Comparison of ENCODE assay signal across 1 cellular context in genomic region chr9:83920469-83920941, GRCh38.
TF ChIP-seq lines count a peak whose summit lies in the region.

No MANE protein-coding gene starts in this region.

TF ChIP-seq in K562, 482 proteins besides CTCF, POLR2A, EP300 and RAD21 (continued from another document):
- TF ChIP-seq BRF2 (IDR thresholded peaks at IDR 0.05; ENCODE audit: borderline replicate concordance, insufficient read depth, insufficient read length) (no peak), ESRRA (IDR thresholded peaks at IDR 0.05; ENCODE audit: borderline replicate concordance, low read depth) (no peak), ZNF282 (CRISPR knock-in tag; IDR thresholded peaks at IDR 0.05) (no peak), MTA3 (IDR thresholded peaks at IDR 0.05; ENCODE audit: borderline replicate concordance) (no peak; the same call in 1 of the 2 replicates), MED1 (CRISPR knock-in tag; IDR thresholded peaks at IDR 0.05; ENCODE audit: borderline replicate concordance) (no peak), ZNF589 (CRISPR knock-in tag; IDR thresholded peaks at IDR 0.05; ENCODE audit: low read depth) (no peak), ZNF717 (CRISPR knock-in tag; IDR thresholded peaks at IDR 0.05) (no peak), ZC3H4 (CRISPR knock-in tag; IDR thresholded peaks at IDR 0.05; ENCODE audit: borderline replicate concordance) (no peak), ZBTB34 (CRISPR knock-in tag; IDR thresholded peaks at IDR 0.05) (no peak), TFAM (CRISPR knock-in tag; conservative IDR thresholded peaks at IDR 0.05) (no peak), MITF (IDR thresholded peaks at IDR 0.05) (no peak), ZNF766 (CRISPR knock-in tag; conservative IDR thresholded peaks at IDR 0.05) (peak; percentile 31; the same call in 1 of the 2 replicates), SRSF7 (optimal IDR thresholded peaks at IDR 0.05; ENCODE audit: low read depth, low read length) (no peak), NKRF (IDR thresholded peaks at IDR 0.05; ENCODE audit: borderline replicate concordance) (no peak), CHD2 (IDR thresholded peaks at IDR 0.05; ENCODE audit: low read depth, low read length) (0 out of 2 replicates have a peak, but pooled peaks have one; percentile 11), RFX7 (CRISPR knock-in tag; IDR thresholded peaks at IDR 0.05) (no peak), HNRNPLL (IDR thresholded peaks at IDR 0.05; ENCODE audit: low read depth, low read length, poor library complexity, severe bottlenecking) (peak; percentile 50), CSDE1 (IDR thresholded peaks at IDR 0.05) (no peak), SMARCC2 (IDR thresholded peaks at IDR 0.05; ENCODE audit: low read depth) (no peak), ZC3H8 (IDR thresholded peaks at IDR 0.05) (peak; percentile 79; the same call in 1 of the 2 replicates), HBP1 (CRISPR knock-in tag; IDR thresholded peaks at IDR 0.05) (no peak), TBP (optimal IDR thresholded peaks at IDR 0.05; ENCODE audit: low read depth, low read length) (peak; percentile 81), KLF10 (CRISPR knock-in tag; IDR thresholded peaks at IDR 0.05) (no peak), HSF4 (CRISPR knock-in tag; IDR thresholded peaks at IDR 0.05; ENCODE audit: borderline replicate concordance) (no peak), RBM39 (optimal IDR thresholded peaks at IDR 0.05; ENCODE audit: low read depth, low read length) (no peak), PML (IDR thresholded peaks at IDR 0.05; ENCODE audit: low read length) (peak; percentile 74; the same call in 1 of the 2 replicates), UBTF (IDR thresholded peaks at IDR 0.05; ENCODE audit: borderline replicate concordance in 1 of 2, low read depth in 2 of 2, low read length in 2 of 2) (no peak), GTF2B (IDR thresholded peaks at IDR 0.05; ENCODE audit: extremely low read depth, insufficient read length) (peak; percentile 24), CREB3L1 (IDR thresholded peaks at IDR 0.05; ENCODE audit: borderline replicate concordance, low read depth) (no peak; the same call in 1 of the 2 replicates), ZMIZ1 (IDR thresholded peaks at IDR 0.05; ENCODE audit: low read depth in 2 of 2, low read length in 2 of 2) (peak in 1 of 2 experiments; percentile 20; a peak in 1 of 4 replicates)
